In genomic region chr16:2867987-2868789, GRCh38 we compare ENCODE assay signal across 8 cellular contexts. TPM values are rescaled to one million over a fixed set of nuclear protein-coding genes. Genes with fewer than 3 reads are reported as not detected.
DNase-seq lines count a peak whose midpoint lies in the region; ATAC-seq and TF ChIP-seq lines count a peak whose summit lies in the region.

No MANE protein-coding gene starts in this region.

- no peaks in the 10 kb centered on the region for H3K27me3 ChIP-seq in prostate gland (replicated peaks; ENCODE audit: insufficient read depth)

- peak overlapping the region; percentile 46 to 78 for H3K4me3 ChIP-seq in prostate gland
- H3K4me3 ChIP-seq in urinary bladder (ENCODE audit: low read depth, low read length), result peak overlapping the region; percentile 39

- intact Hi-C loops in left ventricle myocardium superior (cut with micrococcal nuclease) (no loop called here), prostate gland (cut with DNase I) (loop anchor here (5.0 kb wide), 1 partner anchor 91 kb away; the partner anchor contains the start of gene ELOB)

- H3K4me1 ChIP-seq in prostate gland (replicated peaks) (no peaks in the 10 kb centered on the region), urinary bladder (ENCODE audit: insufficient read depth) (no peaks in the 10 kb centered on the region)

- peak overlapping the region; percentile 80 to 92 for H3K27ac ChIP-seq in prostate gland
- peak overlapping the region; percentile 88 for H3K27ac ChIP-seq in urinary bladder (ENCODE audit: low read depth)

- TF ChIP-seq CTCF in GM12874 (IDR thresholded peaks at IDR 0.05; ENCODE audit: insufficient read depth, low read depth, low read length) (peak; percentile 96), prostate gland (IDR thresholded peaks at IDR 0.05) (peak; percentile 95 to 99 (median 98))

- peak; percentile 63 for DNase-seq in NCI-H1436 treated with DMSO at 0.1 percent for 48 hours (lab: John Stamatoyannopoulos, UW)
- peak; percentile 85 to 95 (median 91) for DNase-seq in T-helper 1 cell
- peak; percentile 56 to 97 (median 89) for DNase-seq in amygdala (lab: John Stamatoyannopoulos, UW)
- peak; percentile 97 for DNase-seq in left ventricle myocardium superior
- peak; percentile 93 for DNase-seq in prostate gland (ENCODE audit: low spot score)

- ATAC-seq in HG02798 (IDR thresholded peaks at IDR 0.05; ENCODE audit: poor library complexity, unreplicated experiment) (peak; percentile 92), left ventricle myocardium superior (peak; percentile 99)

- WGBS in prostate gland, result under 1% methylated on average over 45 of the region's 45 CpGs
- under 1% methylated on average over 45 of the region's 45 CpGs for WGBS in urinary bladder

- H3K36me3 ChIP-seq in prostate gland (no peaks in the 10 kb centered on the region), urinary bladder (ENCODE audit: insufficient read depth) (no peaks in the 10 kb centered on the region)

- no peaks in the 10 kb centered on the region for H3K9me3 ChIP-seq in prostate gland

- TF ChIP-seq POLR2A in prostate gland (IDR thresholded peaks at IDR 0.05), result no peak

RNA-seq across cellular contexts. Expression of gene PRSS22, which starts 10.2 kb away (rescaled TPM):
- not detected for total RNA-seq in left ventricle myocardium superior
- 10 to 100 TPM; 18.6 to 30.9 TPM for total RNA-seq in prostate gland
- total RNA-seq in urinary bladder, result 3.0 TPM
- 5.6 TPM for polyA plus RNA-seq in urinary bladder

RNA-seq across cellular contexts. Expression of gene FLYWCH2, which starts 14.8 kb away (rescaled TPM):
- total RNA-seq in left ventricle myocardium superior, result 28.6 TPM
- total RNA-seq in prostate gland, result 100 to 1,000 TPM in 1 of 2 donors, 10 to 100 TPM in 1; 78.8 to 150 TPM
- total RNA-seq in urinary bladder, result 15.6 TPM
- polyA plus RNA-seq in urinary bladder, result 49.9 TPM

RNA-seq across cellular contexts. Expression of gene ZG16B, which starts 38.1 kb away (rescaled TPM):
- 0.37 TPM for total RNA-seq in left ventricle myocardium superior
- 100 to 1,000 TPM in 1 of 2 donors, 10 to 100 TPM in 1; 37.1 to 268 TPM for total RNA-seq in prostate gland
- 2.4 TPM for total RNA-seq in urinary bladder
- polyA plus RNA-seq in urinary bladder, result 5.1 TPM

RNA-seq across cellular contexts. Expression of gene FLYWCH1, which starts 43.5 kb away (rescaled TPM):
- 36.1 TPM for total RNA-seq in left ventricle myocardium superior
- 10 to 100 TPM; 53.0 to 55.6 TPM for total RNA-seq in prostate gland
- total RNA-seq in urinary bladder, result 11.4 TPM
- 38.0 TPM for polyA plus RNA-seq in urinary bladder

RNA-seq across cellular contexts. Expression of gene PRSS21, which starts 51.2 kb away (rescaled TPM):
- not detected for total RNA-seq in left ventricle myocardium superior
- 10 to 100 TPM; 33.5 to 50.6 TPM for total RNA-seq in prostate gland
- not detected for total RNA-seq in urinary bladder
- 0.11 TPM for polyA plus RNA-seq in urinary bladder

Comparison
In these comparisons a context has a peak if more than half of its experiments do, and no peak if none do; other contexts are left out.
1. Peak in every context shown above with its lines: DNase-seq, ATAC-seq, H3K4me3 ChIP-seq and H3K27ac ChIP-seq.
2. RNA of gene ZG16B, which starts 38.1 kb away (total RNA-seq): 37.1 to 268 TPM in prostate gland; 2.4 TPM in urinary bladder (single experiment) and 0.37 TPM in left ventricle myocardium superior (single experiment); every median in the first group is over 10 times any median in the second.